ENCODE assay signal across 11 cellular contexts in genomic region chr2:201259216-201259615, GRCh38. TPM values are rescaled to one million over a fixed set of nuclear protein-coding genes. Genes with fewer than 3 reads are reported as not detected.
A peak's percentile ranks its signal among the peaks of the same experiment; 100 is the strongest.
DNase-seq lines count a peak whose midpoint lies in the region; ATAC-seq and TF ChIP-seq lines count a peak whose summit lies in the region.
"Had no signal": no experiment of that assay in that cellular context is flagged by ENCODE, and none has a peak within 500 bp of the region (broad histone marks: within the 10 kb centered on the region; RNA-seq: fewer than 3 reads in every experiment).

No MANE protein-coding gene starts in this region.

- DNase-seq in CD14-positive monocyte (ENCODE audit: low spot score) (no peak), MG63 (no peak), breast epithelium (ENCODE audit: low spot score in 2 of 2) (no peak), GM20000 (ENCODE audit: low spot score) (no peak), NCI-H526 treated with DMSO at 0.1 percent for 48 hours (lab: John Stamatoyannopoulos, UW) (no peak), NCI-H1417 (lab: John Stamatoyannopoulos, UW) (no peak)
- DNase-seq in naive thymus-derived CD8-positive, alpha-beta T cell: no peak
- DNase-seq: gastrocnemius medialis; NCI-H1694 treated with DMSO at 0.1 percent for 48 hours; stimulated activated CD4-positive, alpha-beta T cell treated with anti-CD3 and anti-CD28 coated beads, Interleukin-1b, Interleukin-23, amount 100 ng/mL, for 48 hours had no signal

- H3K27me3 ChIP-seq in MG63 (no peaks in the 10 kb centered on the region), breast epithelium (no peaks in the 10 kb centered on the region)
- H3K27me3 ChIP-seq: gastrocnemius medialis had no signal

- H3K9me3 ChIP-seq in MG63: no peaks in the 10 kb centered on the region
- no peaks in the 10 kb centered on the region for H3K9me3 ChIP-seq in breast epithelium
- H3K9me3 ChIP-seq: gastrocnemius medialis had no signal

- intact Hi-C loops in CD14-positive monocyte (cut with micrococcal nuclease): no loop called here
- intact Hi-C loops in breast epithelium (cut with DNase I; ENCODE audit: low total_unique reads): no loop called here

- peaks cover 4% of the 10 kb centered on the region in 2 donors for H3K36me3 Mint-ChIP-seq in CD14-positive monocyte
- peaks cover 0 to 5% (median 4%) of the 10 kb centered on the region in 3 donors for H3K36me3 Mint-ChIP-seq in naive thymus-derived CD8-positive, alpha-beta T cell

- no peaks in the 10 kb centered on the region for H3K27me3 Mint-ChIP-seq in CD14-positive monocyte (ENCODE audit: low read depth in 3 of 3)
- H3K27me3 Mint-ChIP-seq in naive thymus-derived CD8-positive, alpha-beta T cell: peaks cover 0 to 1% (median 0%) of the 10 kb centered on the region in 5 donors

- H3K9me3 Mint-ChIP-seq in CD14-positive monocyte: no peaks in the 10 kb centered on the region
- H3K9me3 Mint-ChIP-seq in naive thymus-derived CD8-positive, alpha-beta T cell: no peaks in the 10 kb centered on the region

- POLR2A ChIA-PET in naive thymus-derived CD8-positive, alpha-beta T cell (lab: Charles Lee): interaction anchor here (0.7 to 5.8 kb wide), 15 partner anchors 7 to 1271 kb away, joined by 3 to 72 read pairs (median 6); partner anchors contain the start of genes ALS2, CASP10, CFLAR and CLK1

- H3K36me3 ChIP-seq in MG63: no peaks in the 10 kb centered on the region
- H3K36me3 ChIP-seq in breast epithelium: no peaks in the 10 kb centered on the region
- H3K36me3 ChIP-seq: gastrocnemius medialis had no signal

- TF ChIP-seq CTCF in CD14-positive monocyte (IDR thresholded peaks at IDR 0.05): no peak
- no peak for TF ChIP-seq CTCF in breast epithelium (IDR thresholded peaks at IDR 0.05)
- no peak for TF ChIP-seq CTCF in GM20000 (IDR thresholded peaks at IDR 0.05; ENCODE audit: extremely low read depth, missing control alignments)

- TF ChIP-seq POLR2A in breast epithelium (IDR thresholded peaks at IDR 0.05): no peak

- ATAC-seq in naive thymus-derived CD8-positive, alpha-beta T cell: no peak
- ATAC-seq in HG03354 (IDR thresholded peaks at IDR 0.05; ENCODE audit: poor library complexity, severe bottlenecking, unreplicated experiment): no peak

- H3K27ac Mint-ChIP-seq in CD14-positive monocyte: peak overlapping the region; percentile 98 to 100 (median 99)
- peak overlapping the region; percentile 69 to 100 (median 98) for H3K27ac Mint-ChIP-seq in naive thymus-derived CD8-positive, alpha-beta T cell

- peak overlapping the region; percentile 92 to 93 for H3K27ac ChIP-seq in breast epithelium

- H3K4me3 Mint-ChIP-seq in CD14-positive monocyte: peak overlapping the region; percentile 97 to 99
- H3K4me3 Mint-ChIP-seq in naive thymus-derived CD8-positive, alpha-beta T cell: peak overlapping the region; percentile 83 to 100 (median 92)

- no peaks in the 10 kb centered on the region for H3K4me1 ChIP-seq in breast epithelium

- H3K4me3 ChIP-seq in MG63 (peak overlapping the region; percentile 52), breast epithelium (peak overlapping the region; percentile 59 to 78 (median 65))

- H3K4me1 Mint-ChIP-seq in CD14-positive monocyte: peaks cover 66% of the 10 kb centered on the region
- H3K4me1 Mint-ChIP-seq in naive thymus-derived CD8-positive, alpha-beta T cell: peaks cover 40 to 85% (median 80%) of the 10 kb centered on the region in 4 donors

RNA-seq across cellular contexts. Expression of gene CASP8, which starts 1.1 kb away (rescaled TPM):
- 10 to 100 TPM; 40.0 to 80.7 TPM for polyA plus RNA-seq in CD14-positive monocyte
- total RNA-seq in MG63 (2014; rRNA removed; shearing (Covaris generic); ENCODE audit: low replicate concordance): 16.3 and 23.7 TPM in 2 replicates
- 10 to 100 TPM; 18.2 to 28.8 (median 21.3) TPM for total RNA-seq in breast epithelium
- 100 to 1,000 TPM; 209 to 212 TPM for total RNA-seq in naive thymus-derived CD8-positive, alpha-beta T cell
- polyA plus RNA-seq in naive thymus-derived CD8-positive, alpha-beta T cell: 10 to 100 TPM; 25.0 to 56.5 (median 26.1) TPM
